19 cellular contexts compared by ENCODE assay signal in the genomic region with DNA sequence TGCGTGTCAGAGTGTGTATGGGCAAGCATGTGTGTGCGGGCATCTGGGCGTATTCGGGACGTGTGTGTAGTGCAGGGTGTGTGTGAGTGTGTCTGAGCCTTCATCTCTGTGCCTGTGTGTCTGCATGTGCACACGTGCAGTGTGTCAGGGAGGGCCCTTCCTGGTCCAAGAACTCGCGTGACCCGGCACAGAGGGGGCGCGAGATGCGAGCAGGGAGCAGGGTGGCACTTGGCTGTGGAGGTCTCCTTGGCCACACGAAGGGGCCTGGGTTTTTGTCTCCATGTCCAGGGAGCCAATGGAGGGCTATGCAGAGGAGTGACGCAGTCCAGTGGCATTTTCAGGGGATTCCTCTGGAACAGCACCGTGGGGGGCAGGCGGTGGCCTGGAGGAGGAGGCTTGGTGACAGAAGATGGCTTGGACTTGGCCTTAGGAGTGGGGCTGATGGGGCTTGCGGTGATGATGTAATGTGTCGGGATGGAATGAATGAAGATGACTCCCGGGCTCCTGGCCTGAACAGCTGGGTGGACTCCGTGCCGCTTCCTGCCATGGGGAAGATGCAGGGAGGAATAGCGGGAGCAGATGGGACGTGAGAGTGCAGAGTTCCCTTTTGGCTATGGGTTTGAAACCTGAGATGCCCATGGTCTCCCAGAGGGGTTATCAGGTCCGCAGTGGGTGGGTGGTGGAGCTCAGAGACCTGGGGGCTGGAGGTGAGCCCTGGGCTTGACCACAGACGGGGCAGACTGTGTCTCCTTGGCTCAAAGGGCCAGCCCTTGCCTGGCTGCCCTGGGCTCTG.
DNase-seq lines count a peak whose midpoint lies in the region; ATAC-seq and TF ChIP-seq lines count a peak whose summit lies in the region.
"Had no signal": no experiment of that assay in that cellular context is flagged by ENCODE, and none has a peak within 500 bp of the region (broad histone marks: within the 10 kb centered on the region; RNA-seq: fewer than 3 reads in every experiment).

No MANE protein-coding gene starts in this region.

- no peak for ATAC-seq in GM19395 (IDR thresholded peaks at IDR 0.05; ENCODE audit: unreplicated experiment)
- ATAC-seq: left cardiac atrium, psoas muscle, SK-N-SH treated with all-trans-retinoic acid at 6 μM for 48 hours had no signal

- TF ChIP-seq CTCF in HEK293 (tag by site-specific recombination; IDR thresholded peaks at IDR 0.05) (no peak), progenitor cell of endocrine pancreas (IDR thresholded peaks at IDR 0.05; ENCODE audit: unreplicated experiment) (no peak)

- H3K36me3 Mint-ChIP-seq in progenitor cell of endocrine pancreas (ENCODE audit: insufficient read depth), result peaks cover 9% of the 10 kb centered on the region

- POLR2A ChIA-PET in HEK293 (lab: Yijun Ruan, JAX), result no interaction called here

- H3K9me3 ChIP-seq in HEK293 (ENCODE audit: control insufficient read depth, insufficient read depth, low read depth, low read length), result no peaks in the 10 kb centered on the region
- H3K9me3 ChIP-seq: psoas muscle, suprapubic skin, uterus had no signal

- H3K4me3 Mint-ChIP-seq in progenitor cell of endocrine pancreas (ENCODE audit: low read depth), result no peak overlapping the region

- H3K27me3 Mint-ChIP-seq in progenitor cell of endocrine pancreas, result no peaks in the 10 kb centered on the region

- CTCF ChIA-PET in HEK293 (lab: Yijun Ruan, JAX), result no interaction called here

- no peaks in the 10 kb centered on the region for H3K36me3 ChIP-seq in HEK293 (ENCODE audit: control insufficient read depth in 2 of 2, insufficient read depth in 1 of 2, low read length in 2 of 2)
- H3K36me3 ChIP-seq: suprapubic skin, uterus had no signal

- peaks cover 2% of the 10 kb centered on the region for H3K9me3 Mint-ChIP-seq in progenitor cell of endocrine pancreas (ENCODE audit: low read depth)

- peak overlapping the region; percentile 63 for H3K27ac Mint-ChIP-seq in progenitor cell of endocrine pancreas

- no peak overlapping the region for H3K27ac ChIP-seq in HEK293 (ENCODE audit: extremely low read depth, low read depth, low read length)
- H3K27ac ChIP-seq: coronary artery, psoas muscle, suprapubic skin, uterus had no signal

- DNase-seq in NCI-H69 (lab: John Stamatoyannopoulos, UW), result peak; percentile 86
- DNase-seq in islet precursor cell, result peak; percentile 51
- no peak for DNase-seq in progenitor cell of endocrine pancreas (ENCODE audit: low spot score, unreplicated experiment)
- no peak for DNase-seq in KG1 (lab: John Stamatoyannopoulos, UW)
- DNase-seq in mesenteric fat pad (ENCODE audit: low spot score), result no peak
- DNase-seq: activated CD4-positive, alpha-beta T cell treated with anti-CD3 and anti-CD28 coated beads, Interleukin-2, amount 50 U/mL, for 48 hours; activated effector memory CD4-positive, alpha-beta T cell treated with Interleukin-2 at 50 U/mL for 16 hours; GDM1; left cardiac atrium; mesenchymal stem cell; NCI-H187 treated with DMSO at 0.1 percent for 48 hours; psoas muscle; RPMI8226; uterus had no signal

- no peaks in the 10 kb centered on the region for H3K4me1 ChIP-seq in HEK293 (ENCODE audit: control insufficient read depth, insufficient read depth, low read length)
- H3K4me1 ChIP-seq: psoas muscle, suprapubic skin, uterus had no signal

- H3K4me1 Mint-ChIP-seq in progenitor cell of endocrine pancreas (ENCODE audit: low read depth), result peaks cover 14% of the 10 kb centered on the region

- no peak overlapping the region for H3K4me3 ChIP-seq in HEK293 (ENCODE audit: low read depth, low read length)
- H3K4me3 ChIP-seq: coronary artery, psoas muscle, suprapubic skin, uterus had no signal

TF ChIP-seq in HEK293, 187 proteins besides CTCF, POLR2A, EP300 and RAD21:
- TF ChIP-seq ZNF24 (tag by site-specific recombination; IDR thresholded peaks at IDR 0.05) (no peak), ZIC2 (tag by site-specific recombination; IDR thresholded peaks at IDR 0.05) (peak; percentile 57; the same call in 1 of the 2 replicates), ZBTB48 (tag by site-specific recombination; IDR thresholded peaks at IDR 0.05) (0 out of 2 replicates have a peak, but pooled peaks have one; percentile 14), GLIS1 (tag by site-specific recombination; IDR thresholded peaks at IDR 0.05) (peak; percentile 58; the same call in 1 of the 2 replicates), FEZF1 (tag by site-specific recombination; IDR thresholded peaks at IDR 0.05) (peak; percentile 32; the same call in 1 of the 2 replicates), ZNF341 (tag by site-specific recombination; IDR thresholded peaks at IDR 0.05; ENCODE audit: low read depth) (peak; percentile 56; the same call in 1 of the 2 replicates), ZFP3 (tag by site-specific recombination; IDR thresholded peaks at IDR 0.05; ENCODE audit: low read depth) (no peak), ZNF560 (tag by site-specific recombination; IDR thresholded peaks at IDR 0.05; ENCODE audit: borderline replicate concordance) (no peak)
- TF ChIP-seq, protein P1, sequence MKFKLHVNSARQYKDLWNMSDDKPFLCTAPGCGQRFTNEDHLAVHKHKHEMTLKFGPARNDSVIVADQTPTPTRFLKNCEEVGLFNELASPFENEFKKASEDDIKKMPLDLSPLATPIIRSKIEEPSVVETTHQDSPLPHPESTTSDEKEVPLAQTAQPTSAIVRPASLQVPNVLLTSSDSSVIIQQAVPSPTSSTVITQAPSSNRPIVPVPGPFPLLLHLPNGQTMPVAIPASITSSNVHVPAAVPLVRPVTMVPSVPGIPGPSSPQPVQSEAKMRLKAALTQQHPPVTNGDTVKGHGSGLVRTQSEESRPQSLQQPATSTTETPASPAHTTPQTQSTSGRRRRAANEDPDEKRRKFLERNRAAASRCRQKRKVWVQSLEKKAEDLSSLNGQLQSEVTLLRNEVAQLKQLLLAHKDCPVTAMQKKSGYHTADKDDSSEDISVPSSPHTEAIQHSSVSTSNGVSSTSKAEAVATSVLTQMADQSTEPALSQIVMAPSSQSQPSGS (tag by site-specific recombination; IDR thresholded peaks at IDR 0.05; ENCODE audit: low read depth), result 0 out of 2 replicates have a peak, but pooled peaks have one; percentile 28

Comparison
In these comparisons a context has a peak if more than half of its experiments do, and no peak if none do; other contexts are left out.
1. DNase-seq: peak in NCI-H69 (single experiment) and islet precursor cell (single experiment); none in progenitor cell of endocrine pancreas (single experiment), KG1 (single experiment) and mesenteric fat pad (single experiment).